In the genomic region with DNA sequence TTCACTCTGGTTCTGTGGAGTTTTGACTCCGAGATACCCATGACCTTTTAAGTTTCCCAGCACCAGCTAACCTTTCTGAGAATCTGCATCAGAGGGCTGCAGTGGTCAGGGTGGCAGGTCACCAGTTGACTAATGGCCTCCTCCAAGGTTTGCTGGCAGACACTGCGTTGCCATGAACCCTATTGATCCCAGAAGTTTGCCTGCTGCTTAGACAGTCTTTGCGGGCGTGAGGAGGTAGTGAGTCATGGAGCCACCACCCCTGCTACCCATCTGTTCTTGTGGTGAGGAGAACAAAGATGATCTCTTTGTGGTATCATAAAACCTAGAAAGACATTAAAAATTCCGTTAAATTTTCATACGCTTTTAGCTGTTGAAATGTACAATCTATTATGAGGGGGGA, we compare ENCODE assay signal across 11 cellular contexts.
A peak's percentile ranks its signal among the peaks of the same experiment; 100 is the strongest.
DNase-seq lines count a peak whose midpoint lies in the region; ATAC-seq, FAIRE-seq and TF ChIP-seq lines count a peak whose summit lies in the region.
"Had no signal": no experiment of that assay in that cellular context is flagged by ENCODE, and none has a peak within 500 bp of the region (broad histone marks: within the 10 kb centered on the region; RNA-seq: fewer than 3 reads in every experiment).

No MANE protein-coding gene starts in this region.

- H3K9me3 Mint-ChIP-seq in HFFc6: no peaks in the 10 kb centered on the region

- H3K27me3 Mint-ChIP-seq in HFFc6 (ENCODE audit: insufficient read depth): no peaks in the 10 kb centered on the region; the same call in 1 of the 2 replicates

- FAIRE-seq in kidney (lab: Jason Lieb, UNC): no peak

- no peaks in the 10 kb centered on the region for H3K9me3 ChIP-seq in kidney (ENCODE audit: control insufficient read depth in 1 of 2, low read length in 2 of 2)

- peaks cover 4 to 5% of the 10 kb centered on the region in 2 donors for H3K4me1 ChIP-seq in kidney (ENCODE audit: control insufficient read depth in 1 of 2, insufficient read depth in 1 of 2, low read depth in 1 of 2, low read length in 2 of 2)

- DNase-seq in AG08395 (ENCODE audit: low spot score) (peak; percentile 94), HFFc6 (peak; percentile 76), glomerular visceral epithelial cell (ENCODE audit: extremely low spot score) (peak; percentile 59), iPS-NIHi11 (ENCODE audit: low spot score) (no peak), kidney (no peak), islet precursor cell (no peak)
- peak; percentile 57 to 70 for DNase-seq in activated CD4-positive, alpha-beta T cell treated with anti-CD3 and anti-CD28 coated beads, Interleukin-2, amount 50 U/mL, for 48 hours
- DNase-seq: COR-L47, NCI-H1417 treated with DMSO at 0.1 percent for 48 hours had no signal

- TF ChIP-seq CTCF in HFFc6 (IDR thresholded peaks at IDR 0.05): no peak
- no peak for TF ChIP-seq CTCF in kidney (IDR thresholded peaks at IDR 0.05; ENCODE audit: borderline replicate concordance, extremely low read depth, insufficient read depth)

- H3K27ac ChIP-seq in kidney (ENCODE audit: low read depth in 2 of 2, low read length in 2 of 2): no peak overlapping the region
- H3K27ac ChIP-seq: SK-N-MC had no signal

- H3K4me3 Mint-ChIP-seq in HFFc6: no peak overlapping the region

- H3K4me1 Mint-ChIP-seq in HFFc6 (ENCODE audit: low read depth): peaks cover 21% of the 10 kb centered on the region

- ATAC-seq in HG03432 (IDR thresholded peaks at IDR 0.05; ENCODE audit: unreplicated experiment): no peak

- H3K4me3 ChIP-seq in kidney (ENCODE audit: low read length in 2 of 2): no peak overlapping the region
- H3K4me3 ChIP-seq: SK-N-MC had no signal

- H3K27ac Mint-ChIP-seq in HFFc6: no peak overlapping the region; the same call in 1 of the 2 replicates

- intact Hi-C loops in kidney (cut with DNase I): no loop called here

- no peak overlapping the region for H3K9ac ChIP-seq in kidney (ENCODE audit: low read length in 2 of 2)

- peaks cover 7% of the 10 kb centered on the region; the same call in 1 of the 2 replicates for H3K36me3 Mint-ChIP-seq in HFFc6 (ENCODE audit: low read depth)

- no peaks in the 10 kb centered on the region for H3K36me3 ChIP-seq in kidney (ENCODE audit: control insufficient read depth in 1 of 2, insufficient read depth in 2 of 2, low read length in 2 of 2)

Comparison
In these comparisons a context has a peak if more than half of its experiments do, and no peak if none do; other contexts are left out.
1. DNase-seq: peak in AG08395 (single experiment), HFFc6 (single experiment), activated CD4-positive, alpha-beta T cell treated with anti-CD3 and anti-CD28 coated beads, Interleukin-2, amount 50 U/mL, for 48 hours (2 of 2) and glomerular visceral epithelial cell (single experiment); none in iPS-NIHi11 (single experiment), kidney (single experiment) and islet precursor cell (single experiment).